Comparison of ENCODE assay signal across 25 cellular contexts in genomic region chr1:205701405-205701804, GRCh38. TPM values are rescaled to one million over a fixed set of nuclear protein-coding genes. Genes with fewer than 3 reads are reported as not detected.
DNase-seq lines count a peak whose midpoint lies in the region; ATAC-seq and TF ChIP-seq lines count a peak whose summit lies in the region.
"Had no signal": no experiment of that assay in that cellular context is flagged by ENCODE, and none has a peak within 500 bp of the region (broad histone marks: within the 10 kb centered on the region; RNA-seq: fewer than 3 reads in every experiment).

No MANE protein-coding gene starts in this region.

- H2BK20ac ChIP-seq in IMR-90 (ENCODE audit: low read depth, low read length), result no peak overlapping the region

- CTCF ChIA-PET in IMR-90 (lab: Yijun Ruan, JAX), result interaction anchor here (0.6 to 1.5 kb wide), 2 partner anchors 9 to 69 kb away, joined by 4 to 8 read pairs; no protein-coding TSS in a partner anchor

- no peaks in the 10 kb centered on the region for H4K20me1 ChIP-seq in IMR-90 (ENCODE audit: insufficient read depth, low read length)

- no peak overlapping the region for H3K4me2 ChIP-seq in IMR-90 (ENCODE audit: low read depth, low read length)
- H3K4me2 ChIP-seq: SK-N-SH had no signal

- H3K27me3 Mint-ChIP-seq in T-helper 17 cell, result peaks cover 22% of the 10 kb centered on the region

- peaks cover 3% of the 10 kb centered on the region for H3K36me3 Mint-ChIP-seq in T-helper 17 cell (ENCODE audit: low read depth)
- H3K36me3 Mint-ChIP-seq: activated CD8-positive, alpha-beta memory T cell treated with anti-CD3 and anti-CD28 coated beads, Interleukin-2, amount 10 ng/mL, durations not matched to agents 7 days and 5 days; natural killer cell treated with Interleukin-12 subunit alpha and Interleukin-12 subunit beta and Interleukin-15 and Interleukin-18, amount 100 ng/mL, for 72 hours had no signal

- no peak overlapping the region for H3K27ac Mint-ChIP-seq in T-helper 17 cell
- H3K27ac Mint-ChIP-seq: activated CD8-positive, alpha-beta memory T cell treated with anti-CD3 and anti-CD28 coated beads, Interleukin-2, amount 10 ng/mL, durations not matched to agents 7 days and 5 days; activated naive CD8-positive, alpha-beta T cell treated with anti-CD3 and anti-CD28 coated beads, Interleukin-2, amount 50 U/mL, for 24 hours had no signal

- no TSS peak for BruUV-seq in IMR-90 (replicated peaks; lab: Mats Ljungman, UMichigan)

- no peak overlapping the region; the same call in 1 of the 2 replicates for H3K14ac ChIP-seq in IMR-90 (replicated peaks; ENCODE audit: low read depth, low read length)

- WGBS in IMR-90 (ENCODE audit: extremely low coverage in 2 of 2, insufficient read length in 1 of 2), 2 experiments, result no CpG with 5 or more reads among the region's 2 CpGs

- H3K4me3 Mint-ChIP-seq in T-helper 17 cell, result no peak overlapping the region
- H3K4me3 Mint-ChIP-seq: activated CD8-positive, alpha-beta memory T cell treated with anti-CD3 and anti-CD28 coated beads, Interleukin-2, amount 10 ng/mL, durations not matched to agents 7 days and 5 days; activated naive CD8-positive, alpha-beta T cell treated with anti-CD3 and anti-CD28 coated beads, Interleukin-2, amount 50 U/mL, for 24 hours; natural killer cell treated with Interleukin-12 subunit alpha and Interleukin-12 subunit beta and Interleukin-15 and Interleukin-18, amount 100 ng/mL, for 72 hours had no signal

- H4K8ac ChIP-seq in IMR-90 (ENCODE audit: low read depth in 2 of 2, low read length in 2 of 2), result no peak overlapping the region

- 0 out of 2 replicates have a peak, but pooled peaks cover 3% of the 10 kb centered on the region for H3K9me1 ChIP-seq in IMR-90 (ENCODE audit: insufficient read depth, low read length)

- dilution Hi-C loops in IMR-90 (cut with HindIII; ENCODE audit: low sequenced_read_pairs, unreplicated experiment), result no loop called here

- in situ Hi-C loops in IMR-90 (cut with MboI; ENCODE audit: low sequenced_read_pairs), result no loop called here

- POLR2A ChIA-PET in IMR-90 (lab: Charles Lee; ENCODE audit: unreplicated experiment), result no interaction called here

- H3K9me3 ChIP-seq in IMR-90 (ENCODE audit: control insufficient read depth, insufficient read depth, low read length) (no peaks in the 10 kb centered on the region), lower lobe of right lung (no peaks in the 10 kb centered on the region), T-helper 17 cell (ENCODE audit: control insufficient read depth, low read length, poor library complexity, severe bottlenecking) (no peaks in the 10 kb centered on the region)
- H3K9me3 ChIP-seq: left ventricle myocardium inferior, MG63, pancreas, right atrium auricular region, SK-N-SH had no signal

- H3K56ac ChIP-seq in IMR-90 (ENCODE audit: extremely low read depth, insufficient read depth, low read length), result no peak overlapping the region

- no peaks in the 10 kb centered on the region for H3K79me1 ChIP-seq in IMR-90 (ENCODE audit: low read depth in 1 of 2, low read length in 2 of 2)

- H3K4me3 ChIP-seq in IMR-90 (ENCODE audit: insufficient read depth, low read depth, low read length) (no peak overlapping the region), lower lobe of right lung (no peak overlapping the region), foreskin fibroblast (ENCODE audit: low read depth in 1 of 2, low read length in 2 of 2) (no peak overlapping the region)
- H3K4me3 ChIP-seq: K562, left ventricle myocardium inferior, MG63, pancreas, right atrium auricular region had no signal

- peaks cover 7% of the 10 kb centered on the region for H3K4me1 Mint-ChIP-seq in T-helper 17 cell

- H3K4me1 ChIP-seq in IMR-90 (ENCODE audit: control insufficient read depth, insufficient read depth, low read length) (no peaks in the 10 kb centered on the region; the same call in 1 of the 2 replicates), lower lobe of right lung (peaks cover 15% of the 10 kb centered on the region)
- H3K4me1 ChIP-seq: pancreas had no signal

- H2BK15ac ChIP-seq in IMR-90 (ENCODE audit: low read depth, low read length), result no peak overlapping the region

- ATAC-seq in IMR-90 (ENCODE audit: low read depth), result no peak
- ATAC-seq in lower lobe of right lung, result no peak
- no peak for ATAC-seq in GM18505 (IDR thresholded peaks at IDR 0.05; ENCODE audit: unreplicated experiment)
- no peak for ATAC-seq in T-helper 17 cell
- ATAC-seq: activated CD8-positive, alpha-beta memory T cell treated with anti-CD3 and anti-CD28 coated beads, Interleukin-2, amount 10 ng/mL, durations not matched to agents 7 days and 5 days; activated naive CD8-positive, alpha-beta T cell treated with anti-CD3 and anti-CD28 coated beads, Interleukin-2, amount 50 U/mL, for 24 hours; natural killer cell treated with Interleukin-12 subunit alpha and Interleukin-12 subunit beta and Interleukin-15 and Interleukin-18, amount 100 ng/mL, for 72 hours had no signal

- H3K36me3 ChIP-seq in IMR-90 (ENCODE audit: control insufficient read depth, insufficient read depth, low read length) (peaks cover 5% of the 10 kb centered on the region), lower lobe of right lung (no peaks in the 10 kb centered on the region)
- H3K36me3 ChIP-seq: left ventricle myocardium inferior, pancreas had no signal

- H3K27me3 ChIP-seq in IMR-90 (ENCODE audit: control insufficient read depth, insufficient read depth, low read length) (no peaks in the 10 kb centered on the region), lower lobe of right lung (ENCODE audit: low read depth) (peaks cover 4% of the 10 kb centered on the region)
- H3K27me3 ChIP-seq: MG63, pancreas, right atrium auricular region had no signal

- TF ChIP-seq RAD21 in IMR-90 (IDR thresholded peaks at IDR 0.05; ENCODE audit: low read length), result no peak

- no peak overlapping the region for H4K91ac ChIP-seq in IMR-90 (ENCODE audit: insufficient read depth, low read depth, low read length)

- H2BK120ac ChIP-seq in IMR-90 (ENCODE audit: low read depth, low read length), result no peak overlapping the region

- H2AK5ac ChIP-seq in IMR-90 (ENCODE audit: low read depth, low read length), result peak overlapping the region; percentile 24; the same call in 1 of the 2 replicates

- H2BK5ac ChIP-seq in IMR-90 (ENCODE audit: low read depth, low read length, poor library complexity, severe bottlenecking), result no peak overlapping the region

- peak overlapping the region; percentile 91 for H3K27ac ChIP-seq in 22Rv1
- no peak overlapping the region for H3K27ac ChIP-seq in IMR-90 (ENCODE audit: insufficient read depth, low read length)
- H3K27ac ChIP-seq in lower lobe of right lung, result peak overlapping the region; percentile 1
- H3K27ac ChIP-seq: left ventricle myocardium inferior, pancreas, right atrium auricular region had no signal

- H3K18ac ChIP-seq in IMR-90 (ENCODE audit: low read depth, low read length), result no peak overlapping the region

- no peak overlapping the region for H2AFZ ChIP-seq in IMR-90 (replicated peaks; ENCODE audit: low read length, poor library complexity)

- DNase-seq in IMR-90 (no peak), dermis blood vessel endothelial cell (peak; percentile 20), lower lobe of right lung (no peak), T-helper 17 cell (no peak), foreskin fibroblast (no peak), COLO668 (lab: John Stamatoyannopoulos, UW; ENCODE audit: unreplicated experiment) (no peak)
- DNase-seq: activated CD4-positive, alpha-beta T cell treated with anti-CD3 and anti-CD28 coated beads, Interleukin-2, amount 50 U/mL, for 1 hour; activated CD8-positive, alpha-beta memory T cell treated with anti-CD3 and anti-CD28 coated beads, Interleukin-2, amount 10 ng/mL, durations not matched to agents 7 days and 5 days; activated naive CD8-positive, alpha-beta T cell treated with anti-CD3 and anti-CD28 coated beads, Interleukin-2, amount 50 U/mL, for 24 hours; activated T-cell treated with anti-CD3 and anti-CD28 coated beads, Interleukin-2, amount 50 U/mL, for 48 hours; AML-193; erythroblast; NCI-H1436 treated with DMSO at 0.1 percent for 48 hours; NCI-H446 treated with DMSO at 0.1 percent for 48 hours; SK-N-SH; stimulated activated CD4-positive, alpha-beta T cell treated with anti-CD3 and anti-CD28 coated beads, Interleukin-2, amount 100 ng/mL, for 24 hours; trophoblast cell had no signal

- H2AK9ac ChIP-seq in IMR-90 (replicated peaks; ENCODE audit: low read depth, low read length, poor library complexity), result no peak overlapping the region

- no peak overlapping the region for H3K9ac ChIP-seq in IMR-90 (ENCODE audit: low read depth, low read length)
- H3K9ac ChIP-seq: SK-N-SH had no signal

- no peak for TF ChIP-seq CTCF in 22Rv1 (IDR thresholded peaks at IDR 0.05)
- no peak for TF ChIP-seq CTCF in IMR-90 (conservative IDR thresholded peaks at IDR 0.05; ENCODE audit: low read depth, low read length)
- no peak for TF ChIP-seq CTCF in lower lobe of right lung (IDR thresholded peaks at IDR 0.05)
- TF ChIP-seq CTCF in foreskin fibroblast (IDR thresholded peaks at IDR 0.05; ENCODE audit: low read depth, low read length), result no peak

- no peak overlapping the region for H3K23ac ChIP-seq in IMR-90 (ENCODE audit: low read depth, low read length)

- TF ChIP-seq POLR2A in IMR-90 (IDR thresholded peaks at IDR 0.05; ENCODE audit: low read depth, low read length) (no peak), GM18505 (IDR thresholded peaks at IDR 0.05; ENCODE audit: borderline replicate concordance, extremely low read depth, insufficient read depth, insufficient read length) (no peak)

- no peak overlapping the region for H3K4ac ChIP-seq in IMR-90 (ENCODE audit: low read depth, low read length)

- no peak overlapping the region for H4K5ac ChIP-seq in IMR-90 (ENCODE audit: low read depth, low read length)

- intact Hi-C loops in IMR-90 (cut with micrococcal nuclease), result no loop called here
- intact Hi-C loops in lower lobe of right lung (cut with DNase I), result no loop called here

TF ChIP-seq in IMR-90, 13 proteins besides CTCF, POLR2A, EP300 and RAD21 (continues in another document):
- TF ChIP-seq SMC3 (IDR thresholded peaks at IDR 0.05; ENCODE audit: low read depth, low read length) (no peak), BHLHE40 (IDR thresholded peaks at IDR 0.05; ENCODE audit: low read depth, low read length) (no peak), MAFK (IDR thresholded peaks at IDR 0.05; ENCODE audit: low read depth, low read length) (no peak), CEBPB (IDR thresholded peaks at IDR 0.05; ENCODE audit: low read depth, low read length) (no peak)

RNA-seq across cellular contexts. Expression of gene SLC45A3, which starts 21.1 kb away (rescaled TPM):
- total RNA-seq in IMR-90 (2012; rRNA removed) (1.1 and 1.4 TPM in 2 replicates), dermis blood vessel endothelial cell (23.7 and 34.9 TPM in 2 replicates), lower lobe of right lung (6.8 TPM), T-helper 17 cell (1 to 10 TPM in 1 of 2 donors, under 1 TPM in 1; 0.80 to 1.7 TPM)
- 2.5 and 3.0 TPM in 2 replicates for polyA plus RNA-seq in IMR-90 (2012; rRNA removed)
- polyA plus RNA-seq in IMR-90 (2012; cell fraction: cytosol; rRNA removed), result 1.1 and 2.4 TPM in 2 replicates
- polyA plus RNA-seq in IMR-90 (2012; cell fraction: nucleus; rRNA removed; ENCODE audit: low replicate concordance), result 2.9 and 5.4 TPM in 2 replicates
- total RNA-seq: activated CD8-positive, alpha-beta memory T cell treated with anti-CD3 and anti-CD28 coated beads, Interleukin-2, amount 10 ng/mL, durations not matched to agents 7 days and 5 days had no signal

RNA-seq across cellular contexts. Expression of gene NUCKS1, which starts 48.6 kb away (rescaled TPM):
- 103 and 179 TPM in 2 replicates for total RNA-seq in IMR-90 (2012; rRNA removed)
- 29.0 and 37.9 TPM in 2 replicates for polyA plus RNA-seq in IMR-90 (2012; rRNA removed)
- 6.9 and 7.8 TPM in 2 replicates for polyA plus RNA-seq in IMR-90 (2012; cell fraction: cytosol; rRNA removed)
- polyA plus RNA-seq in IMR-90 (2012; cell fraction: nucleus; rRNA removed; ENCODE audit: low replicate concordance), result 1.9 and 13.9 TPM in 2 replicates
- total RNA-seq in dermis blood vessel endothelial cell, result 86.8 and 160 TPM in 2 replicates
- total RNA-seq in lower lobe of right lung, result 111 TPM
- total RNA-seq in T-helper 17 cell, result 10 to 100 TPM; 68.7 to 73.2 TPM
